In the genomic region with DNA sequence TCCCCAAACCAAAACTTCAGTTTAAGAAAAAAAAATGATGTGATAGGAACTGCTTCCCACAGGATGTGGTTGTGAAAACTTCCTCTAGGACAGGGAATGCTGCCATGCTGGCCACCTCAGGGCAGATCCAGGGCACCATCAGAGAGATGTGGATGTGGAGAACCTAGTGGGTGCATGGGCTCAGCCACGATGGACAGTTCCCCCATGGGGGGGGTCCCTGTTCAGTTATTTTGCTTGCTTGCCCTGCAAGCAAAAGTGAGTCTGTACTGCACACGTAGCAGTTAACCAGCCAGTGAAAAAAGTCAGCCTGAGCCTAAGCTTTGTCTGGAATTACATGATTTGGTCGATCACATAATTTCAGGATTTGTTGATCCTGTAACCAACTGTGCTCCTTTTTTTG, we compare ENCODE assay signal across 16 cellular contexts. TPM values are rescaled to one million over a fixed set of nuclear protein-coding genes. Genes with fewer than 3 reads are reported as not detected.
A peak's percentile ranks its signal among the peaks of the same experiment; 100 is the strongest.
DNase-seq lines count a peak whose midpoint lies in the region; ATAC-seq and TF ChIP-seq lines count a peak whose summit lies in the region.
"Had no signal": no experiment of that assay in that cellular context is flagged by ENCODE, and none has a peak within 500 bp of the region (broad histone marks: within the 10 kb centered on the region; RNA-seq: fewer than 3 reads in every experiment).

No MANE protein-coding gene starts in this region.

- no peaks in the 10 kb centered on the region for H3K36me3 Mint-ChIP-seq in Caco-2 (ENCODE audit: insufficient read depth, unreplicated experiment)
- H3K36me3 Mint-ChIP-seq: naive B cell had no signal

- no peaks in the 10 kb centered on the region for H3K36me3 ChIP-seq in Caco-2 (ENCODE audit: control insufficient read depth, insufficient read depth, low read length)
- H3K36me3 ChIP-seq in adipocyte (ENCODE audit: control insufficient read depth, insufficient read depth, low read length, severe bottlenecking): no peaks in the 10 kb centered on the region
- H3K36me3 ChIP-seq in sigmoid colon: no peaks in the 10 kb centered on the region

- CTCF ChIA-PET in Caco-2 (lab: Charles Lee): interaction anchor here (1.0 to 2.1 kb wide), 3 partner anchors 20 to 77 kb away, joined by 3 to 5 read pairs (median 3); no protein-coding TSS in a partner anchor

- no peak for TF ChIP-seq POLR2A in sigmoid colon (IDR thresholded peaks at IDR 0.05)

- no TSS peak for BruUV-seq in Caco-2 (replicated peaks; lab: Mats Ljungman, UMichigan)

- TF ChIP-seq EP300 in sigmoid colon (IDR thresholded peaks at IDR 0.05): no peak

- no peak overlapping the region for H3K4me3 Mint-ChIP-seq in Caco-2 (ENCODE audit: unreplicated experiment)
- H3K4me3 Mint-ChIP-seq: naive B cell had no signal

- peak overlapping the region; percentile 10 to 84 (median 61) for H3K27ac ChIP-seq in sigmoid colon

- H3K27me3 ChIP-seq in Caco-2 (replicated peaks; ENCODE audit: control insufficient read depth, insufficient read depth, low read length): no peaks in the 10 kb centered on the region
- H3K27me3 ChIP-seq in adipocyte (replicated peaks; ENCODE audit: control insufficient read depth, insufficient read depth, low read length): no peaks in the 10 kb centered on the region
- no peaks in the 10 kb centered on the region for H3K27me3 ChIP-seq in sigmoid colon

- H3K4me3 ChIP-seq in Caco-2 (ENCODE audit: low read depth, low read length) (no peak overlapping the region), adipocyte (ENCODE audit: low read length) (peak overlapping the region; percentile 67), sigmoid colon (no peak overlapping the region)

- H3K4me1 Mint-ChIP-seq in Caco-2 (ENCODE audit: low read depth, unreplicated experiment): peaks cover 51% of the 10 kb centered on the region

- intact Hi-C loops in Caco-2 (cut with micrococcal nuclease; ENCODE audit: unreplicated experiment): loop anchor here (2.0 kb wide), 2 partner anchors 39 to 89 kb away; no protein-coding TSS in a partner anchor
- intact Hi-C loops in left ventricle myocardium superior (cut with micrococcal nuclease): no loop called here
- intact Hi-C loops in sigmoid colon (cut with DNase I): no loop called here

- POLR2A ChIA-PET in Caco-2 (lab: Charles Lee): interaction anchor here (0.6 kb wide), 1 partner anchor 120 kb away, joined by 3 read pairs; no protein-coding TSS in a partner anchor

- H3K9ac ChIP-seq in adipocyte (ENCODE audit: low read length): peak overlapping the region; percentile 81

- DNase-seq in Caco-2: no peak
- no peak for DNase-seq in adipocyte (ENCODE audit: low read depth)
- peak; percentile 38 for DNase-seq in left ventricle myocardium superior
- peak; percentile 66 for DNase-seq in sigmoid colon
- DNase-seq in COR-L47 (lab: John Stamatoyannopoulos, UW): no peak
- DNase-seq in stimulated activated CD4-positive, alpha-beta T cell treated with anti-CD3 and anti-CD28 coated beads, Interleukin-4, amount 100 ng/mL, for 24 hours: no peak
- DNase-seq in COLO668 (lab: John Stamatoyannopoulos, UW; ENCODE audit: unreplicated experiment): no peak
- DNase-seq: activated CD4-positive, alpha-beta T cell treated with anti-CD3 and anti-CD28 coated beads, Interleukin-2, amount 50 U/mL, for 1 hour; C1 segment of cervical spinal cord; caudate nucleus; MM.1S; naive B cell; stimulated activated CD4-positive, alpha-beta T cell treated with anti-CD3 and anti-CD28 coated beads, Interleukin-12 subunit alpha, Interleukin-12 subunit beta, amount 100 ng/mL, for 4 hours had no signal

- H3K9me3 ChIP-seq in Caco-2 (no peaks in the 10 kb centered on the region), adipocyte (ENCODE audit: control insufficient read depth, low read length) (no peaks in the 10 kb centered on the region), sigmoid colon (no peaks in the 10 kb centered on the region)

- WGBS in sigmoid colon, 2 donors: 67 to 74% methylated on average over 3 of the region's 3 CpGs

- H3K9me3 Mint-ChIP-seq in Caco-2 (ENCODE audit: unreplicated experiment): no peaks in the 10 kb centered on the region

- peaks cover 78% of the 10 kb centered on the region for H3K4me1 ChIP-seq in Caco-2
- peaks cover 33% of the 10 kb centered on the region for H3K4me1 ChIP-seq in adipocyte (ENCODE audit: control insufficient read depth, insufficient read depth, low read length)
- peaks cover 0 to 29% (median 23%) of the 10 kb centered on the region in 4 donors for H3K4me1 ChIP-seq in sigmoid colon

- H3K27ac Mint-ChIP-seq in Caco-2 (ENCODE audit: unreplicated experiment): peak overlapping the region; percentile 63
- H3K27ac Mint-ChIP-seq: naive B cell had no signal

- ATAC-seq in left ventricle myocardium superior (peak; percentile 67), GM19452 (IDR thresholded peaks at IDR 0.05; ENCODE audit: unreplicated experiment) (no peak)
- ATAC-seq: esophagus mucosa had no signal

- no peaks in the 10 kb centered on the region for H3K27me3 Mint-ChIP-seq in Caco-2 (ENCODE audit: insufficient read depth, unreplicated experiment)

- TF ChIP-seq CTCF in Caco-2 (IDR thresholded peaks at IDR 0.05; ENCODE audit: insufficient read depth in 1 of 2, low read depth in 1 of 2, low read length in 1 of 2, severe bottlenecking in 1 of 2, unreplicated experiment in 1 of 2): no peak
- no peak for TF ChIP-seq CTCF in sigmoid colon (IDR thresholded peaks at IDR 0.05)

RNA-seq across cellular contexts. Expression of gene LAMB4, which starts 36.3 kb away (rescaled TPM):
- total RNA-seq in Caco-2 (2022): 0.51 and 0.52 TPM in 2 replicates
- total RNA-seq in left ventricle myocardium superior: 0.22 TPM
- total RNA-seq in sigmoid colon: 1 to 10 TPM in 1 of 4 donors, under 1 TPM in 1, not detected in 2; 0.14 to 2.0 TPM
- under 1 TPM in 1 of 3 donors, not detected in 2; 0.04 TPM for polyA plus RNA-seq in sigmoid colon
- total RNA-seq: T-helper 2 cell treated with Interferon-gamma antibody and Interleukin-4, amounts not matched to agents 100 ng/mL and 5 ng/mL, for 36 hours had no signal

Comparison
In these comparisons a context has a peak if more than half of its experiments do, and no peak if none do; other contexts are left out.
1. DNase-seq: peak in left ventricle myocardium superior (single experiment) and sigmoid colon (single experiment); none in Caco-2 (0 of 2), adipocyte (single experiment), COR-L47 (single experiment), stimulated activated CD4-positive, alpha-beta T cell treated with anti-CD3 and anti-CD28 coated beads, Interleukin-4, amount 100 ng/mL, for 24 hours (single experiment) and COLO668 (single experiment).